In genomic region chr20:54197621-54198604, GRCh38 we compare ENCODE assay signal across 10 cellular contexts. TPM values are rescaled to one million over a fixed set of nuclear protein-coding genes. Genes with fewer than 3 reads are reported as not detected.
DNase-seq lines count a peak whose midpoint lies in the region; ATAC-seq, FAIRE-seq and TF ChIP-seq lines count a peak whose summit lies in the region.
"Had no signal": no experiment of that assay in that cellular context is flagged by ENCODE, and none has a peak within 500 bp of the region (broad histone marks: within the 10 kb centered on the region; RNA-seq: fewer than 3 reads in every experiment).

No MANE protein-coding gene starts in this region.

- peak overlapping the region; percentile 29; the same call in 1 of the 2 replicates for H2AFZ ChIP-seq in GM23338
- no peak overlapping the region for H2AFZ ChIP-seq in OCI-LY3 (ENCODE audit: low read depth, low read length)

- H3K4me2 ChIP-seq in GM23338 (no peak overlapping the region), OCI-LY3 (ENCODE audit: low read length) (no peak overlapping the region)

- H3K4me3 Mint-ChIP-seq in GM23338: no peak overlapping the region
- H3K4me3 Mint-ChIP-seq in natural killer cell treated with Interleukin-12 subunit alpha and Interleukin-12 subunit beta and Interleukin-15 and Interleukin-18, amount 100 ng/mL, for 72 hours: no peak overlapping the region
- H3K4me3 Mint-ChIP-seq: activated naive CD8-positive, alpha-beta T cell treated with anti-CD3 and anti-CD28 coated beads, Interleukin-2, amount 10 ng/mL, durations not matched to agents 7 days and 5 days; immature natural killer cell had no signal

- H3K9me2 ChIP-seq in GM23338 (ENCODE audit: insufficient read depth): 0 out of 2 replicates have a peak, but pooled peaks cover 3% of the 10 kb centered on the region

- ATAC-seq in GM23338 (peak; percentile 29; the same call in 2 of the 3 replicates), HG02610 (IDR thresholded peaks at IDR 0.05; ENCODE audit: unreplicated experiment) (no peak)
- ATAC-seq in natural killer cell treated with Interleukin-12 subunit alpha and Interleukin-12 subunit beta and Interleukin-15 and Interleukin-18, amount 100 ng/mL, for 72 hours: no peak

- H3K4me1 ChIP-seq in GM23338 (ENCODE audit: insufficient read depth) (no peaks in the 10 kb centered on the region), OCI-LY3 (ENCODE audit: low read length) (peaks cover 33% of the 10 kb centered on the region)

- H3K27me3 Mint-ChIP-seq in GM23338 (ENCODE audit: insufficient read depth, low read depth, poor library complexity): no peaks in the 10 kb centered on the region
- peaks cover 19 to 22% of the 10 kb centered on the region in 2 donors for H3K27me3 Mint-ChIP-seq in natural killer cell treated with Interleukin-12 subunit alpha and Interleukin-12 subunit beta and Interleukin-15 and Interleukin-18, amount 100 ng/mL, for 72 hours

- H3K36me3 Mint-ChIP-seq in GM23338 (ENCODE audit: low read depth): no peaks in the 10 kb centered on the region
- H3K36me3 Mint-ChIP-seq in natural killer cell treated with Interleukin-12 subunit alpha and Interleukin-12 subunit beta and Interleukin-15 and Interleukin-18, amount 100 ng/mL, for 72 hours: no peaks in the 10 kb centered on the region
- H3K36me3 Mint-ChIP-seq: activated naive CD8-positive, alpha-beta T cell treated with anti-CD3 and anti-CD28 coated beads, Interleukin-2, amount 10 ng/mL, durations not matched to agents 7 days and 5 days; immature natural killer cell had no signal

- DNase-seq in GM23338 (ENCODE audit: low spot score) (peak; percentile 45), fibroblast of gingiva (ENCODE audit: low read depth) (peak; percentile 78), midbrain (lab: John Stamatoyannopoulos, UW) (no peak)
- DNase-seq in activated CD4-positive, alpha-beta T cell treated with anti-CD3 and anti-CD28 coated beads for 48 hours: no peak
- DNase-seq in natural killer cell treated with Interleukin-12 subunit alpha and Interleukin-12 subunit beta and Interleukin-15 and Interleukin-18, amount 100 ng/mL, for 72 hours (ENCODE audit: low spot score): no peak
- DNase-seq: activated naive CD8-positive, alpha-beta T cell treated with anti-CD3 and anti-CD28 coated beads, Interleukin-2, amount 10 ng/mL, durations not matched to agents 7 days and 5 days; immature natural killer cell had no signal

- peak; percentile 39 for FAIRE-seq in A204.1 (lab: Jason Lieb, UNC)

- H3K36me3 ChIP-seq in GM23338 (ENCODE audit: insufficient read depth) (no peaks in the 10 kb centered on the region), OCI-LY3 (replicated peaks; ENCODE audit: low read depth, low read length) (no peaks in the 10 kb centered on the region)

- peaks cover 8% of the 10 kb centered on the region for H3K4me1 Mint-ChIP-seq in GM23338
- H3K4me1 Mint-ChIP-seq in natural killer cell treated with Interleukin-12 subunit alpha and Interleukin-12 subunit beta and Interleukin-15 and Interleukin-18, amount 100 ng/mL, for 72 hours (ENCODE audit: low read depth in 2 of 2): peaks cover 0 to 4% of the 10 kb centered on the region in 2 donors
- H3K4me1 Mint-ChIP-seq: immature natural killer cell had no signal

- TF ChIP-seq CTCF in GM23338 (conservative IDR thresholded peaks at IDR 0.05; ENCODE audit: low read depth in 2 of 2) (peak; percentile 60 to 68), OCI-LY3 (IDR thresholded peaks at IDR 0.05; ENCODE audit: low read depth, low read length) (peak; percentile 73)

- H3K27me3 ChIP-seq in GM23338 (ENCODE audit: insufficient read depth) (no peaks in the 10 kb centered on the region), OCI-LY3 (ENCODE audit: low read depth, low read length) (peaks cover 22% of the 10 kb centered on the region)

- H3F3A ChIP-seq in GM23338 (replicated peaks; ENCODE audit: low read depth): no peaks in the 10 kb centered on the region

- H3K9me3 ChIP-seq in OCI-LY3 (ENCODE audit: insufficient read depth, low read length): no peaks in the 10 kb centered on the region

- H3K79me2 ChIP-seq in GM23338 (replicated peaks; ENCODE audit: insufficient read depth): no peaks in the 10 kb centered on the region
- no peaks in the 10 kb centered on the region for H3K79me2 ChIP-seq in OCI-LY3 (ENCODE audit: low read length)

- H3K9me3 Mint-ChIP-seq in GM23338: no peaks in the 10 kb centered on the region
- no peaks in the 10 kb centered on the region for H3K9me3 Mint-ChIP-seq in natural killer cell treated with Interleukin-12 subunit alpha and Interleukin-12 subunit beta and Interleukin-15 and Interleukin-18, amount 100 ng/mL, for 72 hours
- H3K9me3 Mint-ChIP-seq: activated naive CD8-positive, alpha-beta T cell treated with anti-CD3 and anti-CD28 coated beads, Interleukin-2, amount 10 ng/mL, durations not matched to agents 7 days and 5 days; immature natural killer cell had no signal

- no peak overlapping the region for H3K4me3 ChIP-seq in GM23338
- H3K4me3 ChIP-seq in OCI-LY3 (ENCODE audit: low read length): no peak overlapping the region

- H4K20me1 ChIP-seq in GM23338 (replicated peaks; ENCODE audit: insufficient read depth) (no peaks in the 10 kb centered on the region), OCI-LY3 (ENCODE audit: insufficient read depth, low read length) (no peaks in the 10 kb centered on the region)

- H3K27ac ChIP-seq in GM23338 (ENCODE audit: low read depth) (no peak overlapping the region), OCI-LY3 (ENCODE audit: low read length) (no peak overlapping the region)

- no peak overlapping the region for H3K27ac Mint-ChIP-seq in GM23338
- H3K27ac Mint-ChIP-seq in natural killer cell treated with Interleukin-12 subunit alpha and Interleukin-12 subunit beta and Interleukin-15 and Interleukin-18, amount 100 ng/mL, for 72 hours: no peak overlapping the region
- H3K27ac Mint-ChIP-seq: activated naive CD8-positive, alpha-beta T cell treated with anti-CD3 and anti-CD28 coated beads, Interleukin-2, amount 10 ng/mL, durations not matched to agents 7 days and 5 days; immature natural killer cell had no signal

- H3K9ac ChIP-seq in OCI-LY3 (ENCODE audit: low read length): no peak overlapping the region

TF ChIP-seq in GM23338, 12 proteins besides CTCF, POLR2A, EP300 and RAD21 (continues in another document):
- TF ChIP-seq JUNB (IDR thresholded peaks at IDR 0.05; ENCODE audit: unreplicated experiment) (no peak), ETS1 (IDR thresholded peaks at IDR 0.05) (no peak), ZNF114 (CRISPR knock-in tag; IDR thresholded peaks at IDR 0.05) (no peak), NANOG (IDR thresholded peaks at IDR 0.05; ENCODE audit: borderline replicate concordance) (no peak), STAT1 (IDR thresholded peaks at IDR 0.05; ENCODE audit: unreplicated experiment) (no peak), EZH2phosphoT487 (IDR thresholded peaks at IDR 0.05; ENCODE audit: unreplicated experiment) (no peak), EZH2 (IDR thresholded peaks at IDR 0.05; ENCODE audit: low read depth, unreplicated experiment) (no peak), CREB1 (CRISPR knock-in tag; IDR thresholded peaks at IDR 0.05; ENCODE audit: low read depth) (no peak), ZNF331 (CRISPR knock-in tag; IDR thresholded peaks at IDR 0.05; ENCODE audit: low read depth) (no peak)
- TF ChIP-seq, protein P1, sequence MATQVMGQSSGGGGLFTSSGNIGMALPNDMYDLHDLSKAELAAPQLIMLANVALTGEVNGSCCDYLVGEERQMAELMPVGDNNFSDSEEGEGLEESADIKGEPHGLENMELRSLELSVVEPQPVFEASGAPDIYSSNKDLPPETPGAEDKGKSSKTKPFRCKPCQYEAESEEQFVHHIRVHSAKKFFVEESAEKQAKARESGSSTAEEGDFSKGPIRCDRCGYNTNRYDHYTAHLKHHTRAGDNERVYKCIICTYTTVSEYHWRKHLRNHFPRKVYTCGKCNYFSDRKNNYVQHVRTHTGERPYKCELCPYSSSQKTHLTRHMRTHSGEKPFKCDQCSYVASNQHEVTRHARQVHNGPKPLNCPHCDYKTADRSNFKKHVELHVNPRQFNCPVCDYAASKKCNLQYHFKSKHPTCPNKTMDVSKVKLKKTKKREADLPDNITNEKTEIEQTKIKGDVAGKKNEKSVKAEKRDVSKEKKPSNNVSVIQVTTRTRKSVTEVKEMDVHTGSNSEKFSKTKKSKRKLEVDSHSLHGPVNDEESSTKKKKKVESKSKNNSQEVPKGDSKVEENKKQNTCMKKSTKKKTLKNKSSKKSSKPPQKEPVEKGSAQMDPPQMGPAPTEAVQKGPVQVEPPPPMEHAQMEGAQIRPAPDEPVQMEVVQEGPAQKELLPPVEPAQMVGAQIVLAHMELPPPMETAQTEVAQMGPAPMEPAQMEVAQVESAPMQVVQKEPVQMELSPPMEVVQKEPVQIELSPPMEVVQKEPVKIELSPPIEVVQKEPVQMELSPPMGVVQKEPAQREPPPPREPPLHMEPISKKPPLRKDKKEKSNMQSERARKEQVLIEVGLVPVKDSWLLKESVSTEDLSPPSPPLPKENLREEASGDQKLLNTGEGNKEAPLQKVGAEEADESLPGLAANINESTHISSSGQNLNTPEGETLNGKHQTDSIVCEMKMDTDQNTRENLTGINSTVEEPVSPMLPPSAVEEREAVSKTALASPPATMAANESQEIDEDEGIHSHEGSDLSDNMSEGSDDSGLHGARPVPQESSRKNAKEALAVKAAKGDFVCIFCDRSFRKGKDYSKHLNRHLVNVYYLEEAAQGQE (IDR thresholded peaks at IDR 0.05; ENCODE audit: unreplicated experiment): no peak

RNA-seq across cellular contexts. Expression of gene PFDN4, which starts 10.0 kb away (rescaled TPM):
- total RNA-seq in GM23338 (2014; rRNA removed; shearing (Covaris generic)): 105 and 196 TPM in 2 replicates
- polyA plus RNA-seq in GM23338 (2016; fragmentation: Nextera tagmentation; extraction: Ambion mirVana): 477 and 584 TPM in 2 replicates
- 10 to 100 TPM; 26.2 to 46.0 TPM for total RNA-seq in natural killer cell treated with Interleukin-12 subunit alpha and Interleukin-12 subunit beta and Interleukin-15 and Interleukin-18, amount 100 ng/mL, for 72 hours

RNA-seq across cellular contexts. Expression of gene CYP24A1, which starts 24.1 kb away (rescaled TPM):
- 0.12 TPM in 1 of 2 replicates, not detected in the other for total RNA-seq in GM23338 (2014; rRNA removed; shearing (Covaris generic))
- polyA plus RNA-seq in GM23338 (2016; fragmentation: Nextera tagmentation; extraction: Ambion mirVana): 0.10 TPM in 1 of 2 replicates, not detected in the other
- not detected for total RNA-seq in natural killer cell treated with Interleukin-12 subunit alpha and Interleukin-12 subunit beta and Interleukin-15 and Interleukin-18, amount 100 ng/mL, for 72 hours
- polyA plus RNA-seq: immature natural killer cell had no signal

Comparison
In these comparisons a context has a peak if more than half of its experiments do, and no peak if none do; other contexts are left out.
1. DNase-seq: peak in GM23338 (single experiment) and fibroblast of gingiva (single experiment); none in activated CD4-positive, alpha-beta T cell treated with anti-CD3 and anti-CD28 coated beads for 48 hours (single experiment), natural killer cell treated with Interleukin-12 subunit alpha and Interleukin-12 subunit beta and Interleukin-15 and Interleukin-18, amount 100 ng/mL, for 72 hours (single experiment) and midbrain (single experiment).